13 cellular contexts compared by ENCODE assay signal in the genomic region with DNA sequence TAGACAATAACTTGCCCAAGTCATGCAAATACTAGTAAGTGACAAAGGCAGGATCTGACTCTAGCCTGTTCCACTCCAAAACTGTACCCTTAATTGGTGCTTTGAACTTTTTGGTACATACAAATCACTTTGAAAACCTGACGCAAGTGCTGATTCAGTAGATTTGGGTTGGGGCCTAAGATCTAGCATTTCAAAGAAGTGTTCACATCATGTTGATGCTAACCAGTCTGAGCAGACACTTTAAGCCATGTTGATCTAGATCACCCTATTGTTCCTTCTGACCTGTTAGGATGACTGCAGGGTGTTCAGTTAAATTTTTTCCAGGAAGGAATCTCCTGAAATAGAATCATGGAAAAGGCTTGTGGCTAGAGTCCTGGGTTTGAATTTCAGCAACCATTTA.
"Had no signal": no experiment of that assay in that cellular context is flagged by ENCODE, and none has a peak within 500 bp of the region (broad histone marks: within the 10 kb centered on the region; RNA-seq: fewer than 3 reads in every experiment).

No MANE protein-coding gene starts in this region.

- H3K27ac Mint-ChIP-seq: activated CD8-positive, alpha-beta memory T cell treated with anti-CD3 and anti-CD28 coated beads, Interleukin-2, amount 10 ng/mL, durations not matched to agents 7 days and 5 days; activated naive CD8-positive, alpha-beta T cell treated with anti-CD3 and anti-CD28 coated beads for 36 hours; progenitor cell of endocrine pancreas had no signal

- H3K4me3 ChIP-seq: dorsolateral prefrontal cortex, mucosa of descending colon had no signal

- ATAC-seq: activated CD8-positive, alpha-beta memory T cell treated with anti-CD3 and anti-CD28 coated beads, Interleukin-2, amount 10 ng/mL, durations not matched to agents 7 days and 5 days; mucosa of descending colon; naive thymus-derived CD8-positive, alpha-beta T cell had no signal

- H3K36me3 Mint-ChIP-seq: activated CD8-positive, alpha-beta memory T cell treated with anti-CD3 and anti-CD28 coated beads, Interleukin-2, amount 10 ng/mL, durations not matched to agents 7 days and 5 days; activated naive CD8-positive, alpha-beta T cell treated with anti-CD3 and anti-CD28 coated beads for 36 hours had no signal

- H3K9me3 ChIP-seq: mucosa of descending colon had no signal

- H3K27me3 Mint-ChIP-seq: activated CD8-positive, alpha-beta memory T cell treated with anti-CD3 and anti-CD28 coated beads, Interleukin-2, amount 10 ng/mL, durations not matched to agents 7 days and 5 days; activated naive CD8-positive, alpha-beta T cell treated with anti-CD3 and anti-CD28 coated beads for 36 hours; naive thymus-derived CD8-positive, alpha-beta T cell; progenitor cell of endocrine pancreas had no signal

- H3K4me1 Mint-ChIP-seq: activated CD8-positive, alpha-beta memory T cell treated with anti-CD3 and anti-CD28 coated beads, Interleukin-2, amount 10 ng/mL, durations not matched to agents 7 days and 5 days; activated naive CD8-positive, alpha-beta T cell treated with anti-CD3 and anti-CD28 coated beads for 36 hours had no signal

- H3K9me3 Mint-ChIP-seq: activated naive CD8-positive, alpha-beta T cell treated with anti-CD3 and anti-CD28 coated beads for 36 hours had no signal

- H3K36me3 ChIP-seq: brain microvascular endothelial cell had no signal

- H3K27ac ChIP-seq: brain microvascular endothelial cell, dorsolateral prefrontal cortex, foreskin keratinocyte had no signal

- H3K4me3 Mint-ChIP-seq: activated CD8-positive, alpha-beta memory T cell treated with anti-CD3 and anti-CD28 coated beads, Interleukin-2, amount 10 ng/mL, durations not matched to agents 7 days and 5 days; activated naive CD8-positive, alpha-beta T cell treated with anti-CD3 and anti-CD28 coated beads for 36 hours; naive thymus-derived CD8-positive, alpha-beta T cell; type B pancreatic cell had no signal

- H3K27me3 ChIP-seq: brain microvascular endothelial cell, dorsolateral prefrontal cortex, foreskin keratinocyte had no signal

- DNase-seq: activated CD4-positive, alpha-beta T cell treated with anti-CD3 and anti-CD28 coated beads, Interleukin-2, amount 50 U/mL, for 48 hours; activated CD8-positive, alpha-beta memory T cell treated with anti-CD3 and anti-CD28 coated beads, Interleukin-2, amount 10 ng/mL, durations not matched to agents 7 days and 5 days; activated gamma-delta T cell treated with Interleukin-2 at 50 U/mL for 16 hours; activated naive CD8-positive, alpha-beta T cell treated with anti-CD3 and anti-CD28 coated beads for 36 hours; activated T-cell treated with anti-CD3 and anti-CD28 coated beads, Interleukin-2, amount 50 U/mL, for 48 hours; mucosa of descending colon; naive thymus-derived CD8-positive, alpha-beta T cell; stimulated activated naive CD4-positive, alpha-beta T cell treated with Interleukin-2 at 50 U/mL for 16 hours had no signal
